In the genomic region with DNA sequence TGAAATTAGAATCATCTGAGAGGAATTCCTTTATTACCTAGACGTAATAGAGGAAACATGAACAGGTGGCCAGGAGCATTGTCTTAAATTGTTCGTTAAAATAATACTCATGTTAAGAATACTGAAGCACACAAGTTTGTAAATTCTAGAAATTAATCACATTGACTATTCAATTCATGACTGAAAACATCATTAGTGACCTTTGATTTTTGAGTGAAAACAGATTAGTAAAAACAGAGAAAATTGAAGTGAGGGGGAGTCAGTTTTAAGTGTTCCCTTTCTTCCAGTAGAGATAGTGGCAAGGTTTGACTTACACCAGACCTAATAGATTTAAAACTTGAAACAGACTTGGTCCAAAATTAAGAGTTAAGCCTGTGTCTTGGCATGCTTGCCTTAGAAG, we compare ENCODE assay signal across 8 cellular contexts. TPM values are rescaled to one million over a fixed set of nuclear protein-coding genes. Genes with fewer than 3 reads are reported as not detected.
A peak's percentile ranks its signal among the peaks of the same experiment; 100 is the strongest.
DNase-seq lines count a peak whose midpoint lies in the region; ATAC-seq, FAIRE-seq and TF ChIP-seq lines count a peak whose summit lies in the region.

No MANE protein-coding gene starts in this region.

- 2% methylated on average over 2 of the region's 2 CpGs for WGBS in heart right ventricle, 2 donors
- WGBS in mesodermal cell (ENCODE audit: insufficient coverage in 2 of 2), 2 experiments: no CpG with 5 or more reads among the region's 2 CpGs

- no peaks in the 10 kb centered on the region for H3K9me3 ChIP-seq in heart right ventricle
- no peaks in the 10 kb centered on the region for H3K9me3 ChIP-seq in mesodermal cell (ENCODE audit: control insufficient read depth, low read length)
- no peaks in the 10 kb centered on the region for H3K9me3 ChIP-seq in uterus

- TF ChIP-seq CTCF in heart right ventricle (IDR thresholded peaks at IDR 0.05) (no peak), brain (conservative IDR thresholded peaks at IDR 0.05) (no peak), uterus (IDR thresholded peaks at IDR 0.05) (no peak)

- no peak for TF ChIP-seq POLR2A in uterus (IDR thresholded peaks at IDR 0.05)

- intact Hi-C loops in heart right ventricle (cut with DNase I): loop anchor here in 1 of 10 donors (5.0 kb wide), 1 partner anchor 37 kb away; no protein-coding TSS in a partner anchor
- intact Hi-C loops in left ventricle myocardium superior (cut with micrococcal nuclease): no loop called here
- intact Hi-C loops in uterus (cut with DNase I; ENCODE audit: low total_unique reads): no loop called here

- peaks cover 12 to 73% (median 65%) of the 10 kb centered on the region in 9 donors for H3K4me1 ChIP-seq in heart right ventricle
- peaks cover 7% of the 10 kb centered on the region for H3K4me1 ChIP-seq in mesodermal cell (ENCODE audit: control insufficient read depth, insufficient read depth, low read length, poor library complexity, severe bottlenecking)
- H3K4me1 ChIP-seq in uterus: peaks cover 3 to 14% of the 10 kb centered on the region in 2 donors

- FAIRE-seq in RCC 7860 (lab: Jason Lieb, UNC): no peak

- peak overlapping the region; percentile 69 to 99 (median 90) for H3K4me3 ChIP-seq in heart right ventricle
- peak overlapping the region; percentile 86 for H3K4me3 ChIP-seq in mesodermal cell (ENCODE audit: extremely low read depth, insufficient read depth, low read length, poor library complexity, severe bottlenecking)
- peak overlapping the region; percentile 96 to 99 for H3K4me3 ChIP-seq in uterus

- peak overlapping the region; percentile 95 to 98 (median 98) for H3K4me3 Mint-ChIP-seq in brain

- ATAC-seq in heart right ventricle: no peak
- no peak for ATAC-seq in left ventricle myocardium superior

- DNase-seq in heart right ventricle (no peak), left ventricle myocardium superior (no peak), uterus (no peak), hippocampal formation (lab: John Stamatoyannopoulos, UW) (no peak), RCC 7860 (ENCODE audit: low spot score) (no peak), GM19240 (ENCODE audit: insufficient read length, low spot score) (no peak)

- H3K9me3 Mint-ChIP-seq in brain: peaks cover 0 to 3% (median 0%) of the 10 kb centered on the region in 5 experiments

- peaks cover 7% of the 10 kb centered on the region for H3K27me3 Mint-ChIP-seq in brain

- H3K27me3 ChIP-seq in heart right ventricle (no peaks in the 10 kb centered on the region), uterus (no peaks in the 10 kb centered on the region)

- peak overlapping the region; percentile 99 to 100 (median 100) for H3K27ac Mint-ChIP-seq in brain

- H3K36me3 ChIP-seq in heart right ventricle (peaks cover 0 to 14% (median 0%) of the 10 kb centered on the region in 9 donors), mesodermal cell (ENCODE audit: control insufficient read depth, insufficient read depth, low read length) (peaks cover 2% of the 10 kb centered on the region), uterus (no peaks in the 10 kb centered on the region)

- H3K36me3 Mint-ChIP-seq in brain: peaks cover 4% of the 10 kb centered on the region

- peak overlapping the region; percentile 95 to 100 (median 99) for H3K27ac ChIP-seq in heart right ventricle
- no peak overlapping the region for H3K27ac ChIP-seq in mesodermal cell (ENCODE audit: low read depth, low read length, severe bottlenecking)
- H3K27ac ChIP-seq in uterus: peak overlapping the region; percentile 99 to 100

- peaks cover 71% of the 10 kb centered on the region for H3K4me1 Mint-ChIP-seq in brain

RNA-seq across cellular contexts. Expression of a gene that starts 1.4 kb away (rescaled TPM):
- total RNA-seq in heart right ventricle: 10 to 100 TPM; 53.9 to 69.7 (median 61.5) TPM
- 10 to 100 TPM; 11.4 to 15.9 TPM for polyA plus RNA-seq in heart right ventricle
- total RNA-seq in left ventricle myocardium superior: 64.4 TPM
- polyA plus RNA-seq in brain (ENCODE audit: insufficient read depth, low read depth, low replicate concordance): 50.4 TPM
- polyA plus RNA-seq in mesodermal cell (2013, experiment 1 of 2): 29.4 TPM
- 31.1 TPM for polyA plus RNA-seq in mesodermal cell (2013, experiment 2 of 2)
- 10 to 100 TPM; 19.2 to 57.7 (median 48.9) TPM for total RNA-seq in uterus

RNA-seq across cellular contexts. Expression of a gene that starts 4.7 kb away (rescaled TPM):
- total RNA-seq in heart right ventricle (10 to 100 TPM in 1 of 10 donors, 1 to 10 TPM in 9; 2.7 to 13.9 (median 4.7) TPM), left ventricle myocardium superior (5.0 TPM), uterus (10 to 100 TPM in 2 of 4 donors, 1 to 10 TPM in 1, under 1 TPM in 1; 0.59 to 11.1 (median 8.8) TPM)
- polyA plus RNA-seq in heart right ventricle (1 to 10 TPM; 1.8 to 5.0 TPM), brain (ENCODE audit: insufficient read depth, low read depth, low replicate concordance) (3.7 TPM)
- 2.5 TPM for polyA plus RNA-seq in mesodermal cell (2013, experiment 1 of 2)
- polyA plus RNA-seq in mesodermal cell (2013, experiment 2 of 2): 2.2 TPM

RNA-seq across cellular contexts. Expression of a gene that starts 42.2 kb away (rescaled TPM):
- 1 to 10 TPM in 8 of 10 donors, under 1 TPM in 2; 0.53 to 1.6 (median 1.2) TPM for total RNA-seq in heart right ventricle
- under 1 TPM; 0.15 to 0.23 TPM for polyA plus RNA-seq in heart right ventricle
- total RNA-seq in left ventricle myocardium superior: 1.4 TPM
- 1.1 TPM for polyA plus RNA-seq in brain (ENCODE audit: insufficient read depth, low read depth, low replicate concordance)
- polyA plus RNA-seq in mesodermal cell (2013, experiment 1 of 2): 0.63 TPM
- 0.66 TPM for polyA plus RNA-seq in mesodermal cell (2013, experiment 2 of 2)
- 1 to 10 TPM in 2 of 4 donors, not detected in 2; 1.1 to 1.2 TPM for total RNA-seq in uterus
